9 cellular contexts compared by ENCODE assay signal in the genomic region with DNA sequence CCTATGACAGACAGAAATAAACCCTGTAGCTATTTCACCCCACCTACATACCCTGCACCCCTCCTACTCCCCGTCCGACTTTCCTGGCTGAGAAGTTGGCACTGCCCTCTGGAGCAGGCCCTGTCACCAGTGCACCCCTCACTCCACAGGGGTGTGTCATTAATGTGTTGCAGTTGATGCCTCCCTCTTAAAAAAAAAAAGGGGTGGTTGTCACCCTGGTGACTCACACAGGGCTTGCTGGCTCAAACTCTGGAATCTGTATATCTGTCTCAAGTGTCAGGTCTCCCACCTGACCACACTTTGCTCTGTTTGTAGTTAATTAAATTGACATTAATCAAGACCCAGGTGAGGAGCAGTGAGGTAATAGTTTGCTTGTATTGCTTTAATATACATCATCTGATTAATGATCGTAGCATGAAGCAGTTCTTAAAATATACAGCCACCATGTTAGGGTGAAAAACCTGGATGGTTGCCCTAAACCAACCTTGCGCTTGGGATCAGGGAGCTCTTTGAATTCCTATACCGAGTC. TPM values are rescaled to one million over a fixed set of nuclear protein-coding genes. Genes with fewer than 3 reads are reported as not detected.
A peak's percentile ranks its signal among the peaks of the same experiment; 100 is the strongest.
DNase-seq lines count a peak whose midpoint lies in the region; ATAC-seq and TF ChIP-seq lines count a peak whose summit lies in the region.
"Had no signal": no experiment of that assay in that cellular context is flagged by ENCODE, and none has a peak within 500 bp of the region (broad histone marks: within the 10 kb centered on the region; RNA-seq: fewer than 3 reads in every experiment).

No MANE protein-coding gene starts in this region.

- no peaks in the 10 kb centered on the region for H3K27me3 ChIP-seq in osteoblast (ENCODE audit: insufficient read depth, low read length)

- peak in 2 of 3 experiments; percentile 46 to 79 for DNase-seq in NCI-H1417 (lab: John Stamatoyannopoulos, UW)
- no peak for DNase-seq in NCI-H1417 treated with DMSO at 0.1 percent for 48 hours (lab: John Stamatoyannopoulos, UW)
- DNase-seq in NB4 (ENCODE audit: low read depth) = peak; percentile 58
- no peak for DNase-seq in central memory CD8-positive, alpha-beta T cell (ENCODE audit: low spot score in 2 of 2)
- peak; percentile 84 for DNase-seq in osteoblast (ENCODE audit: insufficient read length, low spot score, missing footprints)
- no peak for DNase-seq in iPS-NIHi11 (ENCODE audit: low spot score)
- DNase-seq: NCI-H524 had no signal

- H3K27ac Mint-ChIP-seq in central memory CD8-positive, alpha-beta T cell (ENCODE audit: low read depth) = peak overlapping the region; percentile 2

- no peaks in the 10 kb centered on the region for H3K9me3 Mint-ChIP-seq in central memory CD8-positive, alpha-beta T cell

- peaks cover 13% of the 10 kb centered on the region for H3K36me3 Mint-ChIP-seq in central memory CD8-positive, alpha-beta T cell (ENCODE audit: insufficient read depth)

- H3K4me3 Mint-ChIP-seq in central memory CD8-positive, alpha-beta T cell = peak overlapping the region; percentile 95

- peaks cover 35% of the 10 kb centered on the region for H3K4me1 ChIP-seq in osteoblast (ENCODE audit: insufficient read depth, low read length)

- H3K4me1 Mint-ChIP-seq in central memory CD8-positive, alpha-beta T cell = peaks cover 51% of the 10 kb centered on the region

- peak overlapping the region; percentile 18 for H3K4me2 ChIP-seq in osteoblast (ENCODE audit: insufficient read depth, low read length)

- no peaks in the 10 kb centered on the region for H3K36me3 ChIP-seq in osteoblast (ENCODE audit: insufficient read depth, low read length)

- ATAC-seq in central memory CD8-positive, alpha-beta T cell (replicated peaks; ENCODE audit: extremely low read depth, poor library complexity, severe bottlenecking) = no peak
- no peak for ATAC-seq in HG02884 (IDR thresholded peaks at IDR 0.05; ENCODE audit: unreplicated experiment)
- no peak for ATAC-seq in GM18505 (IDR thresholded peaks at IDR 0.05; ENCODE audit: unreplicated experiment)

- H3K9me3 ChIP-seq in osteoblast (ENCODE audit: low read depth, low read length) = no peaks in the 10 kb centered on the region

- no peak overlapping the region for H3K4me3 ChIP-seq in NB4 (ENCODE audit: low read depth, low read length)
- H3K4me3 ChIP-seq in osteoblast (ENCODE audit: insufficient read depth, low read length) = no peak overlapping the region

- peaks cover 18% of the 10 kb centered on the region for H4K20me1 ChIP-seq in osteoblast (ENCODE audit: insufficient read depth, low read length)

- H3K27me3 Mint-ChIP-seq in central memory CD8-positive, alpha-beta T cell = no peaks in the 10 kb centered on the region

- H3K79me2 ChIP-seq in osteoblast (ENCODE audit: insufficient read depth, low read length) = peaks cover 59% of the 10 kb centered on the region

- TF ChIP-seq POLR2A in NB4 (IDR thresholded peaks at IDR 0.05; ENCODE audit: extremely low read depth, insufficient read length) (no peak), GM18505 (IDR thresholded peaks at IDR 0.05; ENCODE audit: borderline replicate concordance, extremely low read depth, insufficient read depth, insufficient read length) (no peak)

- TF ChIP-seq CTCF in NB4 (IDR thresholded peaks at IDR 0.05; ENCODE audit: low read depth, low read length) = no peak
- TF ChIP-seq CTCF in osteoblast (IDR thresholded peaks at IDR 0.05; ENCODE audit: extremely low read depth, low read depth, low read length) = no peak

- peak overlapping the region; percentile 52 for H3K27ac ChIP-seq in osteoblast (ENCODE audit: low read depth, low read length)

- H2AFZ ChIP-seq in osteoblast (ENCODE audit: low read length) = no peak overlapping the region

RNA-seq across cellular contexts. Expression of a gene that starts 2.0 kb away (rescaled TPM):
- total RNA-seq in osteoblast = 48.6 and 48.9 TPM in 2 replicates

Comparison
In these comparisons a context has a peak if more than half of its experiments do, and no peak if none do; other contexts are left out.
1. DNase-seq: peak in NCI-H1417 (2 of 3), NB4 (single experiment) and osteoblast (single experiment); none in NCI-H1417 treated with DMSO at 0.1 percent for 48 hours (single experiment), central memory CD8-positive, alpha-beta T cell (0 of 2) and iPS-NIHi11 (single experiment).